ENCODE assay signal across 21 cellular contexts in the genomic region with DNA sequence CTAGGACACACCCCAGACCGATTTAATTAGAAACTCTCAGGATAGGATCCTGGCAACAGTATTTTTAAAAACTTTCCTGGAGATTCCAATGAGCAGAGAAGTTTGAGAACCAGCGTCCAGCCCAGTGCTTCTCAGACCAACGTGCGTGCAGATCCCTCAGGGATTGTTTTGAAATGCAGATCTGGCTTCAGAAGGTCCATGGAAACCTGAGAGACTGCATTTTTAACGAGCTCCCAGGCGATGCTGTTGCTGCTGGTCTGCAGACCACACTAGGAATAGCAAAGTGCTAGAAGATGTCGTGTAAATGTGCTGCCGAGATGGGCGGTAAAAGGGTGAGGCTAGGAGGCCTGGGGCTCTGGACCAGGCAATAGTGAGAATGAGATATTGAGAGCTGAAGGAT. TPM values are rescaled to one million over a fixed set of nuclear protein-coding genes. Genes with fewer than 3 reads are reported as not detected.
DNase-seq lines count a peak whose midpoint lies in the region; ATAC-seq, FAIRE-seq and TF ChIP-seq lines count a peak whose summit lies in the region.
"Had no signal": no experiment of that assay in that cellular context is flagged by ENCODE, and none has a peak within 500 bp of the region (broad histone marks: within the 10 kb centered on the region; RNA-seq: fewer than 3 reads in every experiment).

No MANE protein-coding gene starts in this region.

- H3K4me3 ChIP-seq in GM23338 (peak overlapping the region; percentile 29; the same call in 1 of the 2 replicates), H1 (ENCODE audit: extremely low read depth in 1 of 4, insufficient read depth in 2 of 4, low read depth in 3 of 4, low read length in 4 of 4) (no peak overlapping the region), sigmoid colon (no peak overlapping the region)
- H3K4me3 ChIP-seq: GM23248 had no signal

- H3K18ac ChIP-seq in H1 (ENCODE audit: extremely low read depth, low read length): peak overlapping the region; percentile 34; the same call in 1 of the 2 replicates

- intact Hi-C loops in sigmoid colon (cut with DNase I): no loop called here

- H3K27ac Mint-ChIP-seq in GM23338: no peak overlapping the region
- H3K27ac Mint-ChIP-seq: CD4-positive, alpha-beta T cell had no signal

- H4K91ac ChIP-seq in H1 (replicated peaks; ENCODE audit: insufficient read length, low read length): no peak overlapping the region

- peak overlapping the region; percentile 53; the same call in 1 of the 2 replicates for H2BK20ac ChIP-seq in H1 (ENCODE audit: low read length)

- no peak for TF ChIP-seq EP300 in H1 (IDR thresholded peaks at IDR 0.05; ENCODE audit: borderline replicate concordance in 1 of 2, low read depth in 2 of 2, low read length in 2 of 2)
- TF ChIP-seq EP300 in sigmoid colon (IDR thresholded peaks at IDR 0.05): no peak

- POLR2A ChIA-PET in H1 (lab: Charles Lee; ENCODE audit: partially characterized antibody): interaction anchor here (1.0 to 11.8 kb wide), 7 partner anchors 10 to 93 kb away, joined by 3 to 107 read pairs (median 5); a partner anchor contains a TSS

- H4K20me1 ChIP-seq in GM23338 (replicated peaks; ENCODE audit: insufficient read depth) (no peaks in the 10 kb centered on the region), H1 (replicated peaks in 1 of 2; ENCODE audit: control insufficient read depth in 1 of 2, insufficient read depth in 2 of 2, low read length in 2 of 2) (no peaks in the 10 kb centered on the region)

- H2BK15ac ChIP-seq in H1 (ENCODE audit: low read length): no peak overlapping the region

- no peak overlapping the region for H2AFZ ChIP-seq in GM23338
- no peak overlapping the region for H2AFZ ChIP-seq in H1 (ENCODE audit: low read length)
- H2AFZ ChIP-seq: GM23248 had no signal

- no peak overlapping the region for H4K5ac ChIP-seq in H1 (ENCODE audit: insufficient read length, low read depth, low read length)

- H3K4me1 ChIP-seq in GM23338 (ENCODE audit: insufficient read depth): peaks cover 50% of the 10 kb centered on the region
- H3K4me1 ChIP-seq in H1 (replicated peaks in 1 of 4; ENCODE audit: control insufficient read depth in 3 of 4, insufficient read depth in 4 of 4, low read length in 3 of 4): peaks cover 12 to 28% (median 22%) of the 10 kb centered on the region in 4 experiments; a peak in 6 of 7 replicates
- no peaks in the 10 kb centered on the region for H3K4me1 ChIP-seq in sigmoid colon
- H3K4me1 ChIP-seq: Caco-2 had no signal

- CTCF ChIA-PET in H1 (lab: Charles Lee; ENCODE audit: partially characterized antibody): interaction anchor here (0.7 to 18.4 kb wide), 10 partner anchors 10 to 71 kb away, joined by 3 to 257 read pairs (median 10); a partner anchor contains a TSS

- no peaks in the 10 kb centered on the region for H3K79me1 ChIP-seq in H1 (ENCODE audit: low read depth, low read length)

- peaks cover 20% of the 10 kb centered on the region for H3F3A ChIP-seq in GM23338 (replicated peaks; ENCODE audit: low read depth)

- H4K8ac ChIP-seq in H1 (ENCODE audit: extremely low read depth, insufficient read depth, low read length): no peak overlapping the region

- TF ChIP-seq POLR2A in H1 (IDR thresholded peaks at IDR 0.05; ENCODE audit: control extremely low read depth in 1 of 2, low read depth in 2 of 2, low read length in 2 of 2) (no peak), sigmoid colon (IDR thresholded peaks at IDR 0.05) (no peak)

- H2BK12ac ChIP-seq in H1 (ENCODE audit: low read depth, low read length): peak overlapping the region; percentile 91; the same call in 1 of the 2 replicates

- no peak for TF ChIP-seq RAD21 in H1 (IDR thresholded peaks at IDR 0.05 in 1 of 2, conservative IDR thresholded peaks at IDR 0.05 in 1 of 2; ENCODE audit: low read depth in 2 of 2, low read length in 2 of 2)

- H3K36me3 Mint-ChIP-seq in GM23338 (ENCODE audit: low read depth): no peaks in the 10 kb centered on the region; the same call in 2 of the 3 replicates

- H3K9me3 ChIP-seq in H1 (ENCODE audit: insufficient read depth in 2 of 2, low read depth in 1 of 2, low read length in 1 of 2) (no peaks in the 10 kb centered on the region), sigmoid colon (no peaks in the 10 kb centered on the region)
- H3K9me3 ChIP-seq: Caco-2 had no signal

- H3K36me3 ChIP-seq in GM23338 (ENCODE audit: insufficient read depth): no peaks in the 10 kb centered on the region
- no peaks in the 10 kb centered on the region for H3K36me3 ChIP-seq in H1 (ENCODE audit: control insufficient read depth in 2 of 4, insufficient read depth in 4 of 4, low read length in 3 of 4)
- H3K36me3 ChIP-seq in sigmoid colon: no peaks in the 10 kb centered on the region

- H2BK120ac ChIP-seq in H1 (replicated peaks; ENCODE audit: low read depth, low read length): no peak overlapping the region

- no peak overlapping the region for H3K23ac ChIP-seq in H1 (ENCODE audit: insufficient read length)

- ATAC-seq in GM23338: peak; percentile 12
- no peak for ATAC-seq in HG03097 (IDR thresholded peaks at IDR 0.05; ENCODE audit: low FRiP score, unreplicated experiment)
- no peak for ATAC-seq in HG02981 (IDR thresholded peaks at IDR 0.05; ENCODE audit: unreplicated experiment)
- ATAC-seq: HCT116 had no signal

- TF ChIP-seq CTCF in GM23338 (conservative IDR thresholded peaks at IDR 0.05; ENCODE audit: low read depth in 2 of 2) (no peak), H1 (IDR thresholded peaks at IDR 0.05; ENCODE audit: control extremely low read depth in 1 of 3, insufficient read depth in 1 of 3, low read depth in 1 of 3, low read length in 3 of 3) (no peak), sigmoid colon (IDR thresholded peaks at IDR 0.05) (no peak)

- H3K14ac ChIP-seq in H1 (ENCODE audit: insufficient read length): no peak overlapping the region

- H3K27ac ChIP-seq in GM23338 (ENCODE audit: low read depth): peak overlapping the region; percentile 57; the same call in 1 of the 2 replicates
- no peak overlapping the region for H3K27ac ChIP-seq in H1 (ENCODE audit: low read depth, low read length)
- H3K27ac ChIP-seq in sigmoid colon: no peak overlapping the region
- H3K27ac ChIP-seq: GM23248, KMS-11 had no signal

- no peaks in the 10 kb centered on the region for H3K27me3 ChIP-seq in GM23338 (ENCODE audit: insufficient read depth)
- peaks cover 0 to 2% (median under 1%) of the 10 kb centered on the region in 4 experiments; a peak in 1 of 7 replicates for H3K27me3 ChIP-seq in H1 (replicated peaks in 1 of 4; ENCODE audit: control insufficient read depth in 3 of 4, extremely low read depth in 1 of 4, insufficient read depth in 3 of 4, low read length in 3 of 4)
- H3K27me3 ChIP-seq in sigmoid colon: no peaks in the 10 kb centered on the region

- H3K4ac ChIP-seq in H1 (replicated peaks; ENCODE audit: insufficient read length, low read depth, low read length): no peak overlapping the region

- H3K4me2 ChIP-seq in GM23338 (peak overlapping the region; percentile 50), H1 (ENCODE audit: insufficient read depth in 1 of 2, low read depth in 2 of 2, low read length in 2 of 2) (peak overlapping the region; percentile 3 to 39; a peak in 3 of 4 replicates)
- H3K4me2 ChIP-seq: KMS-11 had no signal

- DNase-seq in GM23338 (ENCODE audit: low spot score) (peak; percentile 52), H1 (ENCODE audit: low read depth in 1 of 2, low spot score in 2 of 2) (no peak), iPS-NIHi11 (ENCODE audit: low spot score) (peak; percentile 28), sigmoid colon (peak; percentile 7), cerebellum (ENCODE audit: low spot score) (no peak)
- DNase-seq: Caco-2; CD4-positive, alpha-beta T cell; GF-D8; MV-4-11; NCI-H1694 treated with DMSO at 0.1 percent for 48 hours; NCI-H82; SHP77 had no signal

- peaks cover 3% of the 10 kb centered on the region; the same call in 1 of the 2 replicates for H3K23me2 ChIP-seq in H1 (ENCODE audit: low read depth, low read length)

- 0 out of 2 replicates have a peak overlapping the region, but pooled peaks have one; percentile 83 for H2AK5ac ChIP-seq in H1 (ENCODE audit: low read depth, low read length)

- no peak overlapping the region for H3K56ac ChIP-seq in H1 (replicated peaks; ENCODE audit: insufficient read length, low read depth, low read length)

- H3K79me2 ChIP-seq in GM23338 (replicated peaks; ENCODE audit: insufficient read depth): no peaks in the 10 kb centered on the region
- no peaks in the 10 kb centered on the region for H3K79me2 ChIP-seq in H1 (ENCODE audit: control insufficient read depth in 1 of 2, insufficient read depth in 2 of 2, low read length in 2 of 2)

- H3K9me2 ChIP-seq in GM23338 (ENCODE audit: insufficient read depth): peaks cover 13% of the 10 kb centered on the region

- peak overlapping the region; percentile 97; the same call in 1 of the 2 replicates for H2BK5ac ChIP-seq in H1 (ENCODE audit: low read depth, low read length)

- no peaks in the 10 kb centered on the region; the same call in 1 of the 3 replicates for H3K9me3 Mint-ChIP-seq in GM23338
- H3K9me3 Mint-ChIP-seq: CD4-positive, alpha-beta T cell had no signal

- WGBS in H1 (ENCODE audit: extremely low coverage in 1 of 2, insufficient coverage in 1 of 2, insufficient read length in 1 of 2, insufficient replicate concordance in 2 of 2, low coverage in 1 of 2, low lambda C conversion rate in 2 of 2, missing lambda C conversion rate in 1 of 2), 2 experiments: 32% methylated on average over 9 of the region's 9 CpGs; no CpG with 5 or more reads in 1 of the 2 experiments
- 68 to 78% methylated on average over 9 of the region's 9 CpGs for WGBS in sigmoid colon, 2 donors

- H3K27me3 Mint-ChIP-seq in GM23338 (ENCODE audit: insufficient read depth, low read depth, poor library complexity): peaks cover 23% of the 10 kb centered on the region

- peaks cover 57% of the 10 kb centered on the region for H3K4me1 Mint-ChIP-seq in GM23338

- peak; percentile 32 for FAIRE-seq in H1 (lab: Jason Lieb, UNC)
- FAIRE-seq: A204.1 had no signal

- H3K9ac ChIP-seq in H1 (replicated peaks in 1 of 4; ENCODE audit: extremely low read depth in 1 of 4, low read depth in 3 of 4, low read length in 3 of 4): no peak overlapping the region
- H3K9ac ChIP-seq: GM23248, KMS-11 had no signal

- peak overlapping the region; percentile 2; the same call in 1 of the 3 replicates for H3K4me3 Mint-ChIP-seq in GM23338
- H3K4me3 Mint-ChIP-seq: CD4-positive, alpha-beta T cell had no signal

RNA-seq across cellular contexts. Expression of a gene that starts 18.4 kb away (rescaled TPM):
- total RNA-seq in GM23338 (2014; rRNA removed; shearing (Covaris generic)): 1.2 and 2.8 TPM in 2 replicates
- polyA plus RNA-seq in GM23338 (2016; fragmentation: Nextera tagmentation; extraction: Ambion mirVana) (1.0 and 1.1 TPM in 2 replicates), H1 (2011; rRNA removed) (1.3 and 1.4 TPM in 2 replicates), sigmoid colon (under 1 TPM in 2 of 3 donors, not detected in 1; 0.28 to 0.60 TPM)
- 0.80 and 1.1 TPM in 2 replicates for total RNA-seq in H1 (2021; fragmentation: NEBNext Ultra II Directional; extraction: Animal tissue kit (Norgen Biotek cat#: 25700))
- polyA plus RNA-seq in H1 (2011; cell fraction: cytosol; rRNA removed): 1.5 TPM
- polyA plus RNA-seq in H1 (2011; cell fraction: nucleus; rRNA removed): 1.4 TPM
- polyA plus RNA-seq in H1 (2012, experiment 1 of 2): 0.72 to 1.6 TPM (median 1.0 TPM) in 4 replicates
- 0.66 TPM for polyA plus RNA-seq in H1 (2012, experiment 2 of 2)
- 1.4 TPM for polyA plus RNA-seq in H1 (2013, experiment 1 of 2)
- polyA plus RNA-seq in H1 (2013, experiment 2 of 2): 1.7 TPM
- 0.41 and 1.4 TPM in 2 replicates for polyA minus RNA-seq in H1 (2011; rRNA and poly(A)+ RNA removed)
- 0.59 TPM for polyA minus RNA-seq in H1 (2011; cell fraction: cytosol; rRNA and poly(A)+ RNA removed)
- polyA minus RNA-seq in H1 (2011; cell fraction: nucleus; rRNA and poly(A)+ RNA removed): not detected
- total RNA-seq in sigmoid colon (1 to 10 TPM in 3 of 4 donors, under 1 TPM in 1; 0.66 to 9.4 (median 2.4) TPM), cerebellum (1.3 TPM)
- total RNA-seq: Caco-2; CD4-positive, alpha-beta T cell; NCI-H460; RPMI7951 had no signal
- polyA plus RNA-seq: GM23248 had no signal

RNA-seq across cellular contexts. Expression of a gene that starts 20.6 kb away (rescaled TPM):
- 0.23 and 0.63 TPM in 2 replicates for total RNA-seq in GM23338 (2014; rRNA removed; shearing (Covaris generic))
- polyA plus RNA-seq in GM23338 (2016; fragmentation: Nextera tagmentation; extraction: Ambion mirVana): 0.27 and 0.43 TPM in 2 replicates
- 0.57 and 0.61 TPM in 2 replicates for total RNA-seq in H1 (2021; fragmentation: NEBNext Ultra II Directional; extraction: Animal tissue kit (Norgen Biotek cat#: 25700))
- polyA plus RNA-seq in H1 (2011; rRNA removed): 0.48 and 0.80 TPM in 2 replicates
- polyA plus RNA-seq in H1 (2011; cell fraction: cytosol; rRNA removed): 0.62 TPM
- polyA plus RNA-seq in H1 (2011; cell fraction: nucleus; rRNA removed): 1.1 TPM
- 0.39 to 0.72 TPM (median 0.42 TPM) in 4 replicates for polyA plus RNA-seq in H1 (2012, experiment 1 of 2)
- 0.09 TPM for polyA plus RNA-seq in H1 (2012, experiment 2 of 2)
- 0.51 TPM for polyA plus RNA-seq in H1 (2013, experiment 1 of 2)
- 0.53 TPM for polyA plus RNA-seq in H1 (2013, experiment 2 of 2)
- polyA minus RNA-seq in H1 (2011; rRNA and poly(A)+ RNA removed): 0.44 and 0.63 TPM in 2 replicates
- polyA minus RNA-seq in H1 (2011; cell fraction: cytosol; rRNA and poly(A)+ RNA removed): 0.66 TPM
- 0.40 TPM for polyA minus RNA-seq in H1 (2011; cell fraction: nucleus; rRNA and poly(A)+ RNA removed)
- total RNA-seq in sigmoid colon: 1 to 10 TPM in 1 of 4 donors, under 1 TPM in 1, not detected in 2; 0.27 to 3.0 TPM
- under 1 TPM in 1 of 3 donors, not detected in 2; 0.22 TPM for polyA plus RNA-seq in sigmoid colon
- total RNA-seq in cerebellum: 0.64 TPM
- total RNA-seq: Caco-2, GM23248, NCI-H460, RPMI7951 had no signal
- polyA plus RNA-seq: BJ, GM23248 had no signal

RNA-seq across cellular contexts. Expression of a gene that starts 33.2 kb away (rescaled TPM):
- 80.8 and 104 TPM in 2 replicates for total RNA-seq in GM23338 (2014; rRNA removed; shearing (Covaris generic))
- 60.3 and 66.6 TPM in 2 replicates for polyA plus RNA-seq in GM23338 (2016; fragmentation: Nextera tagmentation; extraction: Ambion mirVana)
- 75.1 and 78.8 TPM in 2 replicates for total RNA-seq in H1 (2021; fragmentation: NEBNext Ultra II Directional; extraction: Animal tissue kit (Norgen Biotek cat#: 25700))
- polyA plus RNA-seq in H1 (2011; rRNA removed): 68.2 and 71.3 TPM in 2 replicates
- polyA plus RNA-seq in H1 (2011; cell fraction: cytosol; rRNA removed): 97.2 TPM
- 65.2 TPM for polyA plus RNA-seq in H1 (2011; cell fraction: nucleus; rRNA removed)
- polyA plus RNA-seq in H1 (2012, experiment 1 of 2): 56.1 to 71.9 TPM (median 69.0 TPM) in 4 replicates
- polyA plus RNA-seq in H1 (2012, experiment 2 of 2): 67.9 TPM
- polyA plus RNA-seq in H1 (2013, experiment 1 of 2): 109 TPM
- polyA plus RNA-seq in H1 (2013, experiment 2 of 2): 115 TPM
- polyA minus RNA-seq in H1 (2011; rRNA and poly(A)+ RNA removed): 77.4 and 108 TPM in 2 replicates
- polyA minus RNA-seq in H1 (2011; cell fraction: cytosol; rRNA and poly(A)+ RNA removed): 29.1 TPM
- 35.7 TPM for polyA minus RNA-seq in H1 (2011; cell fraction: nucleus; rRNA and poly(A)+ RNA removed)
- total RNA-seq in sigmoid colon: 100 to 1,000 TPM in 1 of 4 donors, 10 to 100 TPM in 3; 65.7 to 126 (median 88.8) TPM
- polyA plus RNA-seq in sigmoid colon: 100 to 1,000 TPM in 2 of 3 donors, 10 to 100 TPM in 1; 42.5 to 113 (median 109) TPM
- 125 TPM for total RNA-seq in cerebellum

RNA-seq across cellular contexts. Expression of a gene that starts 56.4 kb away (rescaled TPM):
- total RNA-seq in GM23338 (2014; rRNA removed; shearing (Covaris generic)): 17.7 and 18.3 TPM in 2 replicates
- polyA plus RNA-seq in GM23338 (2016; fragmentation: Nextera tagmentation; extraction: Ambion mirVana) (4.9 and 5.2 TPM in 2 replicates), H1 (2011; rRNA removed) (40.8 and 54.2 TPM in 2 replicates), sigmoid colon (1 to 10 TPM in 2 of 3 donors, under 1 TPM in 1; 0.92 to 5.7 (median 1.8) TPM)
- 34.8 and 39.7 TPM in 2 replicates for total RNA-seq in H1 (2021; fragmentation: NEBNext Ultra II Directional; extraction: Animal tissue kit (Norgen Biotek cat#: 25700))
- polyA plus RNA-seq in H1 (2011; cell fraction: cytosol; rRNA removed): 60.3 TPM
- 193 TPM for polyA plus RNA-seq in H1 (2011; cell fraction: nucleus; rRNA removed)
- 41.3 to 57.9 TPM (median 44.4 TPM) in 4 replicates for polyA plus RNA-seq in H1 (2012, experiment 1 of 2)
- polyA plus RNA-seq in H1 (2012, experiment 2 of 2): 14.0 TPM
- 23.7 TPM for polyA plus RNA-seq in H1 (2013, experiment 1 of 2)
- polyA plus RNA-seq in H1 (2013, experiment 2 of 2): 22.3 TPM
- 103 and 110 TPM in 2 replicates for polyA minus RNA-seq in H1 (2011; rRNA and poly(A)+ RNA removed)
- 45.0 TPM for polyA minus RNA-seq in H1 (2011; cell fraction: cytosol; rRNA and poly(A)+ RNA removed)
- polyA minus RNA-seq in H1 (2011; cell fraction: nucleus; rRNA and poly(A)+ RNA removed): 77.4 TPM
- total RNA-seq in sigmoid colon (100 to 1,000 TPM in 2 of 4 donors, 10 to 100 TPM in 2; 60.7 to 153 (median 102) TPM), cerebellum (118 TPM)
- total RNA-seq: CD4-positive, alpha-beta T cell; RPMI7951 had no signal

Comparison
In these comparisons a context has a peak if more than half of its experiments do, and no peak if none do; other contexts are left out.
1. DNase-seq: peak in GM23338 (single experiment), iPS-NIHi11 (single experiment) and sigmoid colon (single experiment); none in H1 (0 of 2) and cerebellum (single experiment).